In the genomic region with DNA sequence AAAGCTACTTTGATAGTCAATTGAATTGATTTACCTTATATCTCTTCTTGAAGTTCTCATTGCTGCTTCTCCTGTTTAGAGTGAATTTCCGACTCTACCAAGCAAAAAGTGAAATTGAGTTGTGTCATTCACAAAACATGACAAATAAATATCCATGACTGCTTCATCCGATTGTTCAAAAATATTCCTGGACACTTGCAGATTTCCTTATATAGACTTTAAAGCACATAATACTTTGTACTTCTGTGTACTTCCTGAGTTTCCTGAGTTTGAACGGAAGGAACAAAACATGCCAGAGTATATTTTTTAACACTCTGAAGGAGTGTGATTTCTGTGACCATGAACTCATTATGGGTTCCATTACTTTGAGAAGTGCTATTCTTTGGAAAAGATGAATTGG, we compare ENCODE assay signal across 36 cellular contexts. TPM values are rescaled to one million over a fixed set of nuclear protein-coding genes. Genes with fewer than 3 reads are reported as not detected.
"Had no signal": no experiment of that assay in that cellular context is flagged by ENCODE, and none has a peak within 500 bp of the region (broad histone marks: within the 10 kb centered on the region; RNA-seq: fewer than 3 reads in every experiment).

No MANE protein-coding gene starts in this region.

- H3K36me3 ChIP-seq: adrenal gland, ascending aorta, brain microvascular endothelial cell, breast epithelium, cardiac muscle cell had no signal

- H3K27me3 ChIP-seq: adrenal gland, ascending aorta, body of pancreas, brain microvascular endothelial cell, breast epithelium had no signal

- ATAC-seq: activated naive CD4-positive, alpha-beta T cell treated with anti-CD3 and anti-CD28 coated beads, Interleukin-2, amount 50 U/mL, for 72 hours; activated naive CD8-positive, alpha-beta T cell treated with anti-CD3 and anti-CD28 coated beads, Interleukin-2, amount 50 U/mL, for 24 hours; activated T-cell treated with anti-CD3 and anti-CD28 coated beads, Interleukin-2, amount 50 U/mL, for 4 hours; activated T-cell treated with anti-CD3 and anti-CD28 coated beads, Interleukin-2, amount 50 U/mL, for 72 hours; activated T-helper 17 cell treated with anti-CD3 and anti-CD28 coated beads, Interleukin-2, amount 50 U/mL, for 72 hours; body of pancreas had no signal

- H3K27ac ChIP-seq: body of pancreas, brain microvascular endothelial cell, cardiac muscle cell had no signal

- H3K9me3 ChIP-seq: adrenal gland, ascending aorta, body of pancreas, breast epithelium had no signal

- FAIRE-seq: astrocyte, bronchial epithelial cell had no signal

- DNase-seq: activated effector memory CD4-positive, alpha-beta T cell treated with anti-CD3 and anti-CD28 coated beads, Interleukin-2, amount 50 U/mL, for 16 hours; activated effector memory CD4-positive, alpha-beta T cell treated with Interleukin-2 at 50 U/mL for 16 hours; activated gamma-delta T cell; activated gamma-delta T cell treated with Interleukin-2 at 50 U/mL for 16 hours; activated naive CD4-positive, alpha-beta T cell; activated naive CD4-positive, alpha-beta T cell treated with anti-CD3 and anti-CD28 coated beads for 36 hours; activated naive CD4-positive, alpha-beta T cell treated with anti-CD3 and anti-CD28 coated beads, Interleukin-2, amount 10 ng/mL, durations not matched to agents 7 days and 5 days; activated naive CD4-positive, alpha-beta T cell treated with Interleukin-2 at 50 U/mL for 16 hours; activated naive CD8-positive, alpha-beta T cell treated with anti-CD3 and anti-CD28 coated beads for 36 hours; activated naive CD8-positive, alpha-beta T cell treated with anti-CD3 and anti-CD28 coated beads, Interleukin-2, amount 10 ng/mL, durations not matched to agents 7 days and 5 days; activated naive CD8-positive, alpha-beta T cell treated with anti-CD3 and anti-CD28 coated beads, Interleukin-2, amount 50 U/mL, for 24 hours; activated T-cell treated with anti-CD3 and anti-CD28 coated beads for 4 hours; activated T-cell treated with anti-CD3 and anti-CD28 coated beads, Interleukin-2, amount 50 U/mL, for 1 hour; activated T-cell treated with anti-CD3 and anti-CD28 coated beads, Interleukin-2, amount 50 U/mL, for 24 hours; activated T-cell treated with anti-CD3 and anti-CD28 coated beads, Interleukin-2, amount 50 U/mL, for 4 hours; activated T-cell treated with anti-CD3 and anti-CD28 coated beads, Interleukin-2, amount 50 U/mL, for 48 hours; activated T-cell treated with anti-CD3 and anti-CD28 coated beads, Interleukin-2, amount 50 U/mL, for 72 hours; amniotic stem cell; amygdala; anterior cingulate cortex; aorta; body of pancreas; brain microvascular endothelial cell; caudate nucleus; central memory CD4-positive, alpha-beta T cell; cerebellar nuclear complex had no signal

- H3K4me1 ChIP-seq: breast epithelium had no signal

- H3K4me3 ChIP-seq: adrenal gland, ascending aorta, body of pancreas, breast epithelium, cardiac muscle cell had no signal

RNA-seq across cellular contexts. Expression of a gene that starts 20.5 kb away (rescaled TPM):
- total RNA-seq: activated naive CD4-positive, alpha-beta T cell treated with anti-CD3 and anti-CD28 coated beads for 36 hours; activated naive CD4-positive, alpha-beta T cell treated with anti-CD3 and anti-CD28 coated beads, Interleukin-2, amount 50 U/mL, for 72 hours; activated naive CD8-positive, alpha-beta T cell treated with anti-CD3 and anti-CD28 coated beads for 36 hours; activated naive CD8-positive, alpha-beta T cell treated with anti-CD3 and anti-CD28 coated beads, Interleukin-2, amount 10 ng/mL, durations not matched to agents 7 days and 5 days; activated T-helper 1 cell treated with anti-CD3 and anti-CD28 coated beads, Interleukin-12 subunit alpha, Interleukin-12 subunit beta, Interleukin-2, Interleukin-4 antibody, amounts not matched to agents 30 ng/mL and 10 ng/mL and 1 ng/mL, durations not matched to agents 14 hours and 24 hours and 36 hours; activated T-helper 17 cell treated with anti-CD3 and anti-CD28 coated beads, Interleukin-2, amount 50 U/mL, for 72 hours; activated T-helper 2 cell treated with anti-CD3 and anti-CD28 coated beads, Interferon-gamma antibody, Interleukin-2, Interleukin-4, amounts not matched to agents 10 μg/mL and 5 μg/mL and 100 μg/mL, durations not matched to agents 14 hours and 24 hours and 36 hours; bronchial epithelial cell had no signal

RNA-seq across cellular contexts. Expression of a gene that starts 45.5 kb away (rescaled TPM):
- total RNA-seq: ascending aorta had no signal
